20 cellular contexts compared by ENCODE assay signal in genomic region chr9:135830496-135830895, GRCh38.
"Had no signal": no experiment of that assay in that cellular context is flagged by ENCODE, and none has a peak within 500 bp of the region (broad histone marks: within the 10 kb centered on the region; RNA-seq: fewer than 3 reads in every experiment).

No MANE protein-coding gene starts in this region.

- H3K27me3 Mint-ChIP-seq: activated CD4-positive, alpha-beta T cell treated with anti-CD3 and anti-CD28 coated beads, Interleukin-2, amount 10 ng/mL, durations not matched to agents 7 days and 5 days; activated CD8-positive, alpha-beta memory T cell treated with anti-CD3 and anti-CD28 coated beads, Interleukin-2, amount 10 ng/mL, durations not matched to agents 7 days and 5 days; stimulated activated naive B cell treated with anti-CD40 and anti-IgM and Interleukin-4, amounts not matched to agents 10 μg/mL and 1 μg/mL and 100 μg/mL, for 72 hours had no signal

- H3K27ac Mint-ChIP-seq: activated CD4-positive, alpha-beta T cell treated with anti-CD3 and anti-CD28 coated beads, Interleukin-2, amount 10 ng/mL, durations not matched to agents 7 days and 5 days; activated CD8-positive, alpha-beta memory T cell treated with anti-CD3 and anti-CD28 coated beads, Interleukin-2, amount 10 ng/mL, durations not matched to agents 7 days and 5 days; activated CD8-positive, alpha-beta T cell treated with anti-CD3 and anti-CD28 coated beads, Interleukin-2, amount 10 ng/mL, durations not matched to agents 7 days and 5 days; activated naive CD4-positive, alpha-beta T cell treated with anti-CD3 and anti-CD28 coated beads, Interleukin-2, amount 50 U/mL, for 72 hours; activated T-helper 2 cell treated with anti-CD3 and anti-CD28 coated beads, Interferon-gamma antibody, Interleukin-2, Interleukin-4, amounts not matched to agents 10 μg/mL and 5 μg/mL and 100 μg/mL, durations not matched to agents 14 hours and 24 hours and 36 hours; nephron; stimulated activated naive B cell treated with anti-CD40 and anti-IgM and Interleukin-4, amounts not matched to agents 10 μg/mL and 1 μg/mL and 100 μg/mL, for 72 hours had no signal

- DNase-seq: activated CD4-positive, alpha-beta T cell treated with anti-CD3 and anti-CD28 coated beads, Interleukin-2, amount 10 ng/mL, durations not matched to agents 7 days and 5 days; activated CD4-positive, CD25-positive, alpha-beta regulatory T cell treated with anti-CD3 and anti-CD28 coated beads, Interleukin-2, amount 50 U/mL, for 72 hours; activated CD8-positive, alpha-beta memory T cell treated with anti-CD3 and anti-CD28 coated beads, Interleukin-2, amount 10 ng/mL, durations not matched to agents 7 days and 5 days; activated CD8-positive, alpha-beta T cell treated with anti-CD3 and anti-CD28 coated beads, Interleukin-2, amount 10 ng/mL, durations not matched to agents 7 days and 5 days; activated naive CD4-positive, alpha-beta T cell; activated T-cell treated with anti-CD3 and anti-CD28 coated beads, Interleukin-2, amount 50 U/mL, for 48 hours; foreskin melanocyte; left ventricle myocardium inferior; mucosa of descending colon; stimulated activated CD4-positive, alpha-beta T cell treated with anti-CD3 and anti-CD28 coated beads, Interleukin-15, amount 100 ng/mL, for 24 hours; stimulated activated CD4-positive, alpha-beta T cell treated with anti-CD3 and anti-CD28 coated beads, Interleukin-2, amount 100 ng/mL, for 24 hours; stimulated activated naive B cell treated with anti-CD40 and anti-IgM and Interleukin-4, amounts not matched to agents 10 μg/mL and 1 μg/mL and 100 μg/mL, for 72 hours; stomach; T-helper 2 cell; tibial artery had no signal

- H3K4me3 Mint-ChIP-seq: activated CD4-positive, alpha-beta T cell treated with anti-CD3 and anti-CD28 coated beads, Interleukin-2, amount 10 ng/mL, durations not matched to agents 7 days and 5 days; activated CD8-positive, alpha-beta memory T cell treated with anti-CD3 and anti-CD28 coated beads, Interleukin-2, amount 10 ng/mL, durations not matched to agents 7 days and 5 days; activated CD8-positive, alpha-beta T cell treated with anti-CD3 and anti-CD28 coated beads, Interleukin-2, amount 10 ng/mL, durations not matched to agents 7 days and 5 days; brain; nephron; stimulated activated naive B cell treated with anti-CD40 and anti-IgM and Interleukin-4, amounts not matched to agents 10 μg/mL and 1 μg/mL and 100 μg/mL, for 72 hours had no signal

- H3K4me1 Mint-ChIP-seq: activated CD4-positive, alpha-beta T cell treated with anti-CD3 and anti-CD28 coated beads, Interleukin-2, amount 10 ng/mL, durations not matched to agents 7 days and 5 days; activated CD8-positive, alpha-beta memory T cell treated with anti-CD3 and anti-CD28 coated beads, Interleukin-2, amount 10 ng/mL, durations not matched to agents 7 days and 5 days; nephron had no signal

- ATAC-seq: activated CD8-positive, alpha-beta memory T cell treated with anti-CD3 and anti-CD28 coated beads, Interleukin-2, amount 10 ng/mL, durations not matched to agents 7 days and 5 days; activated CD8-positive, alpha-beta T cell treated with anti-CD3 and anti-CD28 coated beads, Interleukin-2, amount 10 ng/mL, durations not matched to agents 7 days and 5 days; activated naive CD4-positive, alpha-beta T cell treated with anti-CD3 and anti-CD28 coated beads, Interleukin-2, amount 50 U/mL, for 72 hours; mucosa of descending colon; stimulated activated naive B cell treated with anti-CD40 and anti-IgM and Interleukin-4, amounts not matched to agents 10 μg/mL and 1 μg/mL and 100 μg/mL, for 72 hours; upper lobe of right lung had no signal
